Comparison of ENCODE assay signal across 22 cellular contexts in genomic region chr1:18639335-18640055, GRCh38. TPM values are rescaled to one million over a fixed set of nuclear protein-coding genes. Genes with fewer than 3 reads are reported as not detected.
"Had no signal": no experiment of that assay in that cellular context is flagged by ENCODE, and none has a peak within 500 bp of the region (broad histone marks: within the 10 kb centered on the region; RNA-seq: fewer than 3 reads in every experiment).

No MANE protein-coding gene starts in this region.

- H3K4me3 Mint-ChIP-seq: activated CD8-positive, alpha-beta memory T cell treated with anti-CD3 and anti-CD28 coated beads, Interleukin-2, amount 10 ng/mL, durations not matched to agents 7 days and 5 days; activated naive CD8-positive, alpha-beta T cell treated with anti-CD3 and anti-CD28 coated beads, Interleukin-2, amount 10 ng/mL, durations not matched to agents 7 days and 5 days; central memory CD8-positive, alpha-beta T cell; immature natural killer cell; natural killer cell; T-helper 2 cell treated with Interferon-gamma antibody and Interleukin-4, amounts not matched to agents 5 μg/mL and 100 μg/mL, for 36 hours had no signal

- H3K4me1 Mint-ChIP-seq: immature natural killer cell had no signal

- ATAC-seq: activated CD8-positive, alpha-beta memory T cell treated with anti-CD3 and anti-CD28 coated beads, Interleukin-2, amount 10 ng/mL, durations not matched to agents 7 days and 5 days; natural killer cell; sciatic nerve had no signal

- H3K36me3 ChIP-seq: brain microvascular endothelial cell, spleen, stomach had no signal

- H3K27ac Mint-ChIP-seq: immature natural killer cell; natural killer cell; T-helper 2 cell treated with Interferon-gamma antibody and Interleukin-4, amounts not matched to agents 5 μg/mL and 100 μg/mL, for 36 hours had no signal

- H3K9me3 Mint-ChIP-seq: activated naive CD8-positive, alpha-beta T cell treated with anti-CD3 and anti-CD28 coated beads, Interleukin-2, amount 10 ng/mL, durations not matched to agents 7 days and 5 days; central memory CD8-positive, alpha-beta T cell; natural killer cell; T-helper 2 cell treated with Interferon-gamma antibody and Interleukin-4, amounts not matched to agents 5 μg/mL and 100 μg/mL, for 36 hours had no signal

- H3K9me3 ChIP-seq: spleen, stomach, testis had no signal

- H3K4me1 ChIP-seq: testis had no signal

- DNase-seq: activated CD4-positive, alpha-beta T cell treated with anti-CD3 and anti-CD28 coated beads, Interleukin-2, amount 50 U/mL, for 48 hours; activated CD8-positive, alpha-beta memory T cell treated with anti-CD3 and anti-CD28 coated beads, Interleukin-2, amount 10 ng/mL, durations not matched to agents 7 days and 5 days; activated gamma-delta T cell; activated naive CD8-positive, alpha-beta T cell treated with anti-CD3 and anti-CD28 coated beads, Interleukin-2, amount 10 ng/mL, durations not matched to agents 7 days and 5 days; activated T-cell treated with anti-CD3 and anti-CD28 coated beads, Interleukin-2, amount 50 U/mL, for 1 hour; brain microvascular endothelial cell; effector memory CD4-positive, alpha-beta T cell; head of caudate nucleus; immature natural killer cell; mesenchymal stem cell; natural killer cell; spleen; stomach; testis had no signal

- H3K27ac ChIP-seq: brain microvascular endothelial cell, spleen, stomach, testis had no signal

- H3K36me3 Mint-ChIP-seq: activated naive CD8-positive, alpha-beta T cell treated with anti-CD3 and anti-CD28 coated beads, Interleukin-2, amount 10 ng/mL, durations not matched to agents 7 days and 5 days had no signal

- H3K4me3 ChIP-seq: spleen, stomach, testis had no signal

- H3K27me3 ChIP-seq: testis had no signal

RNA-seq across cellular contexts. Expression of gene PAX7, which starts 8.8 kb away (rescaled TPM):
- total RNA-seq: activated CD8-positive, alpha-beta memory T cell treated with anti-CD3 and anti-CD28 coated beads, Interleukin-2, amount 10 ng/mL, durations not matched to agents 7 days and 5 days; activated naive CD8-positive, alpha-beta T cell treated with anti-CD3 and anti-CD28 coated beads, Interleukin-2, amount 10 ng/mL, durations not matched to agents 7 days and 5 days; epithelial cell of proximal tubule; liver; natural killer cell; osteocyte; pulmonary artery endothelial cell; sciatic nerve; spleen; stomach had no signal
- polyA plus RNA-seq: immature natural killer cell, liver, spleen, stomach, urinary bladder had no signal
